20 cellular contexts compared by ENCODE assay signal in the genomic region with DNA sequence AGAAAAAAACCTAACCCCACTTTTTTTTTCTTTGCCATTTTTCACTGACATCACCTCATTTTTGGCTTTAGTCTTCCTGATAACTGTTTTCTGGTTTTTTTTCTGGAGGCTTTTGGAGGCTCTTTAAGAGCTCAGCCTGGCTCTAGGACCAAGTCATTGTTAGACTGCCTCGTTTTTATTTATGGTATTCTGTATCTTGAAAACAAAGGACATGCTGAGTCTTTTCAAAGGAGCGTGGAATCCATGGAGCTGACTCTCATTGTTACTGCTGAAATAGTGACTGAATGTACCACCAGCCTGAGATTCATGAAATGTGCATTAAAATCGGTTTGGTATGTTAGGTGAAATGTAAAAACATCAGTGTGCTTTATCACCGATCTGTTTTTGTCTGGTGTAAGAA. TPM values are rescaled to one million over a fixed set of nuclear protein-coding genes. Genes with fewer than 3 reads are reported as not detected.
DNase-seq lines count a peak whose midpoint lies in the region; ATAC-seq, FAIRE-seq and TF ChIP-seq lines count a peak whose summit lies in the region.
"Had no signal": no experiment of that assay in that cellular context is flagged by ENCODE, and none has a peak within 500 bp of the region (broad histone marks: within the 10 kb centered on the region; RNA-seq: fewer than 3 reads in every experiment).

No MANE protein-coding gene starts in this region.

- H3K36me3 Mint-ChIP-seq in astrocyte (ENCODE audit: low read depth, unreplicated experiment), result peaks cover 12% of the 10 kb centered on the region
- H3K36me3 Mint-ChIP-seq in immature natural killer cell, result peaks cover 0 to 3% (median 0%) of the 10 kb centered on the region in 3 donors
- H3K36me3 Mint-ChIP-seq: activated naive CD8-positive, alpha-beta T cell; naive B cell had no signal

- FAIRE-seq in astrocyte (lab: Jason Lieb, UNC), result no peak

- H3K27me3 Mint-ChIP-seq in astrocyte (ENCODE audit: low read depth, unreplicated experiment) (no peaks in the 10 kb centered on the region), immature natural killer cell (ENCODE audit: low read depth in 3 of 3) (peaks cover 0 to 4% (median 0%) of the 10 kb centered on the region in 3 donors)
- H3K27me3 Mint-ChIP-seq: CD4-positive, alpha-beta T cell had no signal

- H3K18ac ChIP-seq in mesenchymal stem cell (ENCODE audit: low read depth in 1 of 2, low read length in 2 of 2), result no peak overlapping the region

- 59% methylated on average over 4 of the region's 4 CpGs for WGBS in right cardiac atrium
- 82% methylated on average over 4 of the region's 4 CpGs for WGBS in mesenchymal stem cell

- H3K27ac ChIP-seq in right cardiac atrium (ENCODE audit: low read length) (no peak overlapping the region), astrocyte (ENCODE audit: low read depth, low read length) (no peak overlapping the region), mesenchymal stem cell (ENCODE audit: low read length, poor library complexity, severe bottlenecking) (no peak overlapping the region)
- H3K27ac ChIP-seq: left lung, prostate gland had no signal

- H4K8ac ChIP-seq in mesenchymal stem cell (ENCODE audit: low read length), result no peak overlapping the region

- no peak for TF ChIP-seq CTCF in astrocyte (IDR thresholded peaks at IDR 0.05; ENCODE audit: insufficient read depth, low read depth, low read length)

- H4K20me1 ChIP-seq in astrocyte (ENCODE audit: insufficient read depth, low read length), result peaks cover 3% of the 10 kb centered on the region

- peaks cover 89% of the 10 kb centered on the region for H3K79me2 ChIP-seq in astrocyte (ENCODE audit: insufficient read depth, low read length)

- H2BK120ac ChIP-seq in mesenchymal stem cell (ENCODE audit: low read depth, low read length), result no peak overlapping the region

- H3K4ac ChIP-seq in mesenchymal stem cell (ENCODE audit: low read depth in 1 of 2, low read length in 2 of 2), result no peak overlapping the region

- H3K79me1 ChIP-seq in mesenchymal stem cell (replicated peaks; ENCODE audit: low read length, poor library complexity, severe bottlenecking), result peaks cover 16% of the 10 kb centered on the region

- H3K9ac ChIP-seq in astrocyte (ENCODE audit: low read length) (peak overlapping the region; percentile 29), mesenchymal stem cell (ENCODE audit: low read length) (peak overlapping the region; percentile 31)

- H3K27me3 ChIP-seq in right cardiac atrium (ENCODE audit: control insufficient read depth, insufficient read depth) (no peaks in the 10 kb centered on the region), astrocyte (ENCODE audit: insufficient read depth, low read length) (no peaks in the 10 kb centered on the region), mesenchymal stem cell (ENCODE audit: control insufficient read depth in 1 of 2, insufficient read depth in 1 of 2, low read length in 2 of 2) (no peaks in the 10 kb centered on the region)
- H3K27me3 ChIP-seq: left lung had no signal

- H2BK12ac ChIP-seq in mesenchymal stem cell (ENCODE audit: low read length in 2 of 2), result no peak overlapping the region

- no peak overlapping the region for H2AK5ac ChIP-seq in mesenchymal stem cell (ENCODE audit: low read length, severe bottlenecking)

- H3K9me3 ChIP-seq in right cardiac atrium (ENCODE audit: control insufficient read depth, low read length) (no peaks in the 10 kb centered on the region), astrocyte (ENCODE audit: insufficient read depth, low read depth, low read length) (no peaks in the 10 kb centered on the region), mesenchymal stem cell (ENCODE audit: control insufficient read depth, low read length) (no peaks in the 10 kb centered on the region)
- H3K9me3 ChIP-seq: left lung, prostate gland had no signal

- H3K4me3 Mint-ChIP-seq in astrocyte (ENCODE audit: unreplicated experiment) (peak overlapping the region; percentile 3), immature natural killer cell (no peak overlapping the region)
- H3K4me3 Mint-ChIP-seq: activated naive CD8-positive, alpha-beta T cell; CD4-positive, alpha-beta T cell; naive B cell had no signal

- peak overlapping the region; percentile 75 for H3K27ac Mint-ChIP-seq in astrocyte (ENCODE audit: unreplicated experiment)
- H3K27ac Mint-ChIP-seq in immature natural killer cell, result no peak overlapping the region
- H3K27ac Mint-ChIP-seq: activated naive CD8-positive, alpha-beta T cell; CD4-positive, alpha-beta T cell; naive B cell had no signal

- H3K9me3 Mint-ChIP-seq in astrocyte (ENCODE audit: unreplicated experiment) (peaks cover 4% of the 10 kb centered on the region), immature natural killer cell (peaks cover under 1 to 15% (median 5%) of the 10 kb centered on the region in 6 donors)
- H3K9me3 Mint-ChIP-seq: CD4-positive, alpha-beta T cell; naive B cell had no signal

- no peak overlapping the region for H3K14ac ChIP-seq in mesenchymal stem cell (ENCODE audit: low read length in 2 of 2)

- intact Hi-C loops in left ventricle myocardium superior (cut with micrococcal nuclease) (no loop called here), right cardiac atrium (cut with DNase I) (no loop called here)

- no peak overlapping the region for H2BK5ac ChIP-seq in mesenchymal stem cell (ENCODE audit: low read depth, low read length, poor library complexity, severe bottlenecking)

- DNase-seq in left ventricle myocardium superior (no peak), right cardiac atrium (no peak), astrocyte (ENCODE audit: low read depth) (no peak), mesenchymal stem cell (no peak), immature natural killer cell (no peak), NCI-H69 (lab: John Stamatoyannopoulos, UW) (no peak), SHP77 treated with DMSO at 0.1 percent for 48 hours (lab: John Stamatoyannopoulos, UW) (no peak), NCI-H1417 treated with DMSO at 0.1 percent for 48 hours (lab: John Stamatoyannopoulos, UW) (no peak)
- DNase-seq: ACHN; activated CD4-positive, alpha-beta T cell treated with anti-CD3 and anti-CD28 coated beads, Interleukin-2, amount 50 U/mL, for 4 hours; activated T-cell treated with anti-CD3 and anti-CD28 coated beads, Interleukin-2, amount 50 U/mL, for 1 hour; CD4-positive, alpha-beta T cell; effector CD4-positive, alpha-beta T cell; left lung; naive B cell; NCI-H187; NCI-H526; stimulated activated naive CD8-positive, alpha-beta T cell treated with anti-CD3 and anti-CD28 coated beads, Interleukin-15, Interleukin-2, amounts not matched to agents 100 U/mL and 50 U/mL, for 24 hours had no signal

- H3K4me2 ChIP-seq in astrocyte (ENCODE audit: low read length), result peak overlapping the region; percentile 50
- no peak overlapping the region for H3K4me2 ChIP-seq in mesenchymal stem cell (ENCODE audit: low read length, poor library complexity, severe bottlenecking)

- H3K4me1 ChIP-seq in right cardiac atrium (ENCODE audit: control insufficient read depth, insufficient read depth, low read length), result no peaks in the 10 kb centered on the region
- H3K4me1 ChIP-seq in astrocyte (ENCODE audit: insufficient read depth, low read length), result peaks cover 16% of the 10 kb centered on the region
- H3K4me1 ChIP-seq in mesenchymal stem cell (ENCODE audit: control insufficient read depth, insufficient read depth, low read depth, low read length), result no peaks in the 10 kb centered on the region
- H3K4me1 ChIP-seq: prostate gland had no signal

- H3K36me3 ChIP-seq in astrocyte (ENCODE audit: insufficient read depth, low read length), result no peaks in the 10 kb centered on the region
- H3K36me3 ChIP-seq in mesenchymal stem cell (ENCODE audit: control insufficient read depth in 1 of 2, insufficient read depth in 2 of 2, low read depth in 1 of 2, low read length in 2 of 2), result peaks cover 0 to 7% of the 10 kb centered on the region in 2 experiments
- H3K36me3 ChIP-seq: left lung, prostate gland had no signal

- ATAC-seq in left ventricle myocardium superior (peak; percentile 39), right cardiac atrium (no peak)
- ATAC-seq: left lung; stimulated activated naive CD8-positive, alpha-beta T cell treated with anti-CD3 and anti-CD28 coated beads, Interleukin-15, Interleukin-2, amounts not matched to agents 100 U/mL and 50 U/mL, for 24 hours had no signal

- H3K23ac ChIP-seq in mesenchymal stem cell (ENCODE audit: low read length in 2 of 2), result no peak overlapping the region

- H2AFZ ChIP-seq in astrocyte (ENCODE audit: low read depth, low read length) (no peak overlapping the region), mesenchymal stem cell (ENCODE audit: low read depth, low read length) (no peak overlapping the region)

- no peak overlapping the region for H4K91ac ChIP-seq in mesenchymal stem cell (ENCODE audit: low read length)

- H3K4me1 Mint-ChIP-seq in astrocyte (ENCODE audit: low read depth, unreplicated experiment) (peaks cover 34% of the 10 kb centered on the region), immature natural killer cell (no peaks in the 10 kb centered on the region)
- H3K4me1 Mint-ChIP-seq: naive B cell had no signal

- no peak overlapping the region for H3K4me3 ChIP-seq in right cardiac atrium (ENCODE audit: low read length)
- H3K4me3 ChIP-seq in astrocyte (ENCODE audit: insufficient read depth, low read depth, low read length), result no peak overlapping the region
- no peak overlapping the region for H3K4me3 ChIP-seq in mesenchymal stem cell (ENCODE audit: insufficient read depth in 1 of 2, low read depth in 1 of 2, low read length in 2 of 2)
- H3K4me3 ChIP-seq: left lung, prostate gland had no signal

- H2BK15ac ChIP-seq in mesenchymal stem cell (ENCODE audit: low read depth, poor library complexity, severe bottlenecking), result no peak overlapping the region

RNA-seq across cellular contexts. Expression of gene RASAL2, which starts 28.0 kb away (rescaled TPM):
- 26.4 TPM for total RNA-seq in left ventricle myocardium superior
- total RNA-seq in right cardiac atrium, result 10 to 100 TPM; 21.2 to 34.3 (median 29.6) TPM
- polyA plus RNA-seq in right cardiac atrium, result 6.9 TPM
- total RNA-seq in astrocyte, result 44.2 and 45.3 TPM in 2 replicates
- polyA plus RNA-seq in mesenchymal stem cell (2013, experiment 1 of 2), result 8.5 TPM
- 7.6 TPM for polyA plus RNA-seq in mesenchymal stem cell (2013, experiment 2 of 2)
- not detected for polyA plus RNA-seq in immature natural killer cell
